ENCODE assay signal across 29 cellular contexts in genomic region chr4:159209249-159209648, GRCh38.
"Had no signal": no experiment of that assay in that cellular context is flagged by ENCODE, and none has a peak within 500 bp of the region (broad histone marks: within the 10 kb centered on the region; RNA-seq: fewer than 3 reads in every experiment).

No MANE protein-coding gene starts in this region.

- FAIRE-seq: TTC549 had no signal

- H3K4me3 ChIP-seq: adrenal gland, SK-N-MC had no signal

- H3K4me3 Mint-ChIP-seq: activated CD4-positive, alpha-beta memory T cell treated with anti-CD3 and anti-CD28 coated beads, Interleukin-2, amount 10 ng/mL, durations not matched to agents 7 days and 5 days; activated CD4-positive, alpha-beta T cell treated with anti-CD3 and anti-CD28 coated beads for 36 hours; activated naive CD8-positive, alpha-beta T cell treated with anti-CD3 and anti-CD28 coated beads, Interleukin-2, amount 10 ng/mL, durations not matched to agents 7 days and 5 days; T-cell had no signal

- H3K27ac ChIP-seq: adrenal gland, SK-N-MC had no signal

- DNase-seq: activated CD4-positive, alpha-beta memory T cell treated with anti-CD3 and anti-CD28 coated beads, Interleukin-2, amount 10 ng/mL, durations not matched to agents 7 days and 5 days; activated CD4-positive, alpha-beta T cell treated with anti-CD3 and anti-CD28 coated beads for 36 hours; activated CD4-positive, alpha-beta T cell treated with anti-CD3 and anti-CD28 coated beads, Interleukin-2, amount 50 U/mL, for 1 hour; activated CD8-positive, alpha-beta memory T cell treated with anti-CD3 and anti-CD28 coated beads, Interleukin-2, amount 50 U/mL, for 4 hours; activated naive CD4-positive, alpha-beta T cell treated with anti-CD3 and anti-CD28 coated beads, Interleukin-2, amount 50 U/mL, for 16 hours; activated naive CD8-positive, alpha-beta T cell treated with anti-CD3 and anti-CD28 coated beads, Interleukin-2, amount 10 ng/mL, durations not matched to agents 7 days and 5 days; adrenal gland; anterior cingulate cortex; KG1; NCI-H1092; NCI-H1417 treated with DMSO at 0.1 percent for 48 hours; NCI-H1694; NCI-H2029; NCI-H2107; NCI-H2171 treated with DMSO at 0.1 percent for 48 hours; NCI-H226; NCI-H510A; NCI-H526 treated with DMSO at 0.1 percent for 48 hours; NCI-H82; NK-92 treated with Interleukin-12 subunit alpha and Interleukin-12 subunit beta, amount 100 ng/mL, for 24 hours; OCI-M1; RPMI8226; T-cell; T-helper 2 cell; T1000 had no signal

- H3K36me3 ChIP-seq: adrenal gland had no signal

- H3K27me3 ChIP-seq: adrenal gland had no signal

- H3K9me3 ChIP-seq: adrenal gland had no signal

- H3K4me1 ChIP-seq: adrenal gland had no signal

- H3K9me3 Mint-ChIP-seq: activated CD4-positive, alpha-beta memory T cell treated with anti-CD3 and anti-CD28 coated beads, Interleukin-2, amount 10 ng/mL, durations not matched to agents 7 days and 5 days; activated naive CD8-positive, alpha-beta T cell treated with anti-CD3 and anti-CD28 coated beads, Interleukin-2, amount 10 ng/mL, durations not matched to agents 7 days and 5 days; T-cell had no signal

- H3K27me3 Mint-ChIP-seq: activated CD4-positive, alpha-beta memory T cell treated with anti-CD3 and anti-CD28 coated beads, Interleukin-2, amount 10 ng/mL, durations not matched to agents 7 days and 5 days; activated CD4-positive, alpha-beta T cell treated with anti-CD3 and anti-CD28 coated beads for 36 hours; activated naive CD8-positive, alpha-beta T cell treated with anti-CD3 and anti-CD28 coated beads, Interleukin-2, amount 10 ng/mL, durations not matched to agents 7 days and 5 days; T-cell had no signal

- ATAC-seq: activated CD4-positive, alpha-beta T cell treated with anti-CD3 and anti-CD28 coated beads for 36 hours; Panc1; Right ventricle myocardium inferior; T-cell had no signal

- H3K27ac Mint-ChIP-seq: activated CD4-positive, alpha-beta memory T cell treated with anti-CD3 and anti-CD28 coated beads, Interleukin-2, amount 10 ng/mL, durations not matched to agents 7 days and 5 days; activated CD4-positive, alpha-beta T cell treated with anti-CD3 and anti-CD28 coated beads for 36 hours; activated naive CD8-positive, alpha-beta T cell treated with anti-CD3 and anti-CD28 coated beads, Interleukin-2, amount 10 ng/mL, durations not matched to agents 7 days and 5 days; T-cell had no signal
